ENCODE assay signal across 17 cellular contexts in genomic region chr9:134710912-134711311, GRCh38.
DNase-seq lines count a peak whose midpoint lies in the region; ATAC-seq and TF ChIP-seq lines count a peak whose summit lies in the region.
"Had no signal": no experiment of that assay in that cellular context is flagged by ENCODE, and none has a peak within 500 bp of the region (broad histone marks: within the 10 kb centered on the region; RNA-seq: fewer than 3 reads in every experiment).

No MANE protein-coding gene starts in this region.

- peaks cover 0 to 13% (median 7%) of the 10 kb centered on the region in 7 donors for H3K4me1 Mint-ChIP-seq in naive thymus-derived CD4-positive, alpha-beta T cell

- no peaks in the 10 kb centered on the region for H3K9me3 ChIP-seq in left ventricle myocardium inferior (replicated peaks)
- H3K9me3 ChIP-seq in WERI-Rb-1 (ENCODE audit: severe bottlenecking), result no peaks in the 10 kb centered on the region
- peaks cover 0 to 16% (median 0%) of the 10 kb centered on the region in 3 experiments for H3K9me3 ChIP-seq in naive thymus-derived CD4-positive, alpha-beta T cell (ENCODE audit: control insufficient read depth in 2 of 3, low read length in 3 of 3)
- H3K9me3 ChIP-seq in uterus, result no peaks in the 10 kb centered on the region

- no peak overlapping the region for H3K4me3 ChIP-seq in left ventricle myocardium inferior
- no peak overlapping the region for H3K4me3 ChIP-seq in WERI-Rb-1 (ENCODE audit: low read depth, low read length)
- H3K4me3 ChIP-seq in naive thymus-derived CD4-positive, alpha-beta T cell (ENCODE audit: low read length), result no peak overlapping the region
- H3K4me3 ChIP-seq in uterus, result no peak overlapping the region

- TF ChIP-seq CTCF in left ventricle myocardium inferior (IDR thresholded peaks at IDR 0.05; ENCODE audit: borderline replicate concordance), result no peak
- no peak for TF ChIP-seq CTCF in WERI-Rb-1 (IDR thresholded peaks at IDR 0.05; ENCODE audit: low read depth, low read length)
- TF ChIP-seq CTCF in uterus (IDR thresholded peaks at IDR 0.05), result no peak

- H3K36me3 Mint-ChIP-seq in naive thymus-derived CD4-positive, alpha-beta T cell, result peaks cover 0 to 5% (median 0%) of the 10 kb centered on the region in 5 donors

- no peak for TF ChIP-seq POLR2A in uterus (IDR thresholded peaks at IDR 0.05)

- no peak overlapping the region for H3K4me3 Mint-ChIP-seq in naive thymus-derived CD4-positive, alpha-beta T cell

- H3K4me1 ChIP-seq in left ventricle myocardium inferior, result peaks cover 52% of the 10 kb centered on the region
- no peaks in the 10 kb centered on the region for H3K4me1 ChIP-seq in naive thymus-derived CD4-positive, alpha-beta T cell (ENCODE audit: control insufficient read depth in 2 of 2, insufficient read depth in 2 of 2, low read length in 2 of 2)
- H3K4me1 ChIP-seq in uterus, result peaks cover 10 to 42% of the 10 kb centered on the region in 2 donors

- intact Hi-C loops in left ventricle myocardium inferior (cut with micrococcal nuclease), result no loop called here
- intact Hi-C loops in Right ventricle myocardium superior (cut with DNase I), result no loop called here
- intact Hi-C loops in naive thymus-derived CD4-positive, alpha-beta T cell (cut with micrococcal nuclease), result no loop called here
- intact Hi-C loops in uterus (cut with DNase I; ENCODE audit: low total_unique reads), result no loop called here

- ATAC-seq in Right ventricle myocardium superior (ENCODE audit: poor library complexity), result no peak
- ATAC-seq in naive thymus-derived CD4-positive, alpha-beta T cell, result no peak

- H3K9me3 Mint-ChIP-seq in naive thymus-derived CD4-positive, alpha-beta T cell, result peaks cover 0 to 17% (median 2%) of the 10 kb centered on the region in 11 donors

- CTCF ChIA-PET in naive thymus-derived CD4-positive, alpha-beta T cell (lab: Charles Lee), result no interaction called here

- DNase-seq in left ventricle myocardium inferior (no peak), Right ventricle myocardium superior (no peak), WERI-Rb-1 (no peak), uterus (no peak), NCI-H2196 treated with DMSO at 0.1 percent for 48 hours (lab: John Stamatoyannopoulos, UW; ENCODE audit: unreplicated experiment) (no peak), mucosa of gallbladder (ENCODE audit: low spot score) (no peak)
- DNase-seq in naive thymus-derived CD4-positive, alpha-beta T cell, result no peak
- DNase-seq in stimulated activated CD4-positive, alpha-beta T cell treated with anti-CD3 and anti-CD28 coated beads, Interleukin-4, amount 100 ng/mL, for 24 hours, result no peak
- DNase-seq: KG1, NCI-H1092 treated with DMSO at 0.1 percent for 48 hours, NCI-H146, NCI-H2029, NCI-H226, NCI-H524, NCI-H774, SHP77 treated with DMSO at 0.1 percent for 48 hours had no signal

- H3K27me3 ChIP-seq in left ventricle myocardium inferior (ENCODE audit: low read depth) (no peaks in the 10 kb centered on the region), WERI-Rb-1 (ENCODE audit: insufficient read depth, low read depth, severe bottlenecking) (no peaks in the 10 kb centered on the region), uterus (no peaks in the 10 kb centered on the region)
- H3K27me3 ChIP-seq in naive thymus-derived CD4-positive, alpha-beta T cell (ENCODE audit: control insufficient read depth in 2 of 2, insufficient read depth in 2 of 2, low read length in 2 of 2), result no peaks in the 10 kb centered on the region

- no peaks in the 10 kb centered on the region for H3K27me3 Mint-ChIP-seq in naive thymus-derived CD4-positive, alpha-beta T cell

- POLR2A ChIA-PET in naive thymus-derived CD4-positive, alpha-beta T cell (lab: Charles Lee), result no interaction called here

- H3K36me3 ChIP-seq in left ventricle myocardium inferior, result no peaks in the 10 kb centered on the region
- H3K36me3 ChIP-seq in WERI-Rb-1, result peaks cover 8% of the 10 kb centered on the region
- H3K36me3 ChIP-seq in naive thymus-derived CD4-positive, alpha-beta T cell (ENCODE audit: control insufficient read depth in 2 of 3, insufficient read depth in 3 of 3, low read length in 3 of 3), result no peaks in the 10 kb centered on the region
- no peaks in the 10 kb centered on the region for H3K36me3 ChIP-seq in uterus

- H3K27ac ChIP-seq in left ventricle myocardium inferior (replicated peaks) (peak overlapping the region; percentile 62), WERI-Rb-1 (peak overlapping the region; percentile 59), uterus (peak overlapping the region; percentile 7 to 26)
- H3K27ac ChIP-seq in naive thymus-derived CD4-positive, alpha-beta T cell (ENCODE audit: low read depth, low read length), result peak overlapping the region; percentile 64
- H3K27ac ChIP-seq: C4-2B had no signal

- no peak overlapping the region for H3K27ac Mint-ChIP-seq in naive thymus-derived CD4-positive, alpha-beta T cell
